Comparison of ENCODE assay signal across 1 cellular context in genomic region chr1:8358241-8358896, GRCh38.
TF ChIP-seq lines count a peak whose summit lies in the region.

No MANE protein-coding gene starts in this region.

TF ChIP-seq in K562, 482 proteins besides CTCF, POLR2A, EP300 and RAD21 (continued from another document):
- TF ChIP-seq E2F5 (CRISPR knock-in tag; IDR thresholded peaks at IDR 0.05) (no peak), ZBTB33 (CRISPR knock-in tag; IDR thresholded peaks at IDR 0.05) (peak; percentile 30; the same call in 1 of the 2 replicates), HMGN3 (IDR thresholded peaks at IDR 0.05; ENCODE audit: borderline replicate concordance, extremely low read depth, insufficient read length, low read depth, low read length) (peak; percentile 4), EGR1 (conservative IDR thresholded peaks at IDR 0.05) (no peak), RBM22 (IDR thresholded peaks at IDR 0.05; ENCODE audit: low read depth, low read length, poor library complexity, severe bottlenecking) (peak; percentile 73)
TF ChIP-seq in K562: peak in this region for 3.
